Comparison of ENCODE assay signal across 8 cellular contexts in the genomic region with DNA sequence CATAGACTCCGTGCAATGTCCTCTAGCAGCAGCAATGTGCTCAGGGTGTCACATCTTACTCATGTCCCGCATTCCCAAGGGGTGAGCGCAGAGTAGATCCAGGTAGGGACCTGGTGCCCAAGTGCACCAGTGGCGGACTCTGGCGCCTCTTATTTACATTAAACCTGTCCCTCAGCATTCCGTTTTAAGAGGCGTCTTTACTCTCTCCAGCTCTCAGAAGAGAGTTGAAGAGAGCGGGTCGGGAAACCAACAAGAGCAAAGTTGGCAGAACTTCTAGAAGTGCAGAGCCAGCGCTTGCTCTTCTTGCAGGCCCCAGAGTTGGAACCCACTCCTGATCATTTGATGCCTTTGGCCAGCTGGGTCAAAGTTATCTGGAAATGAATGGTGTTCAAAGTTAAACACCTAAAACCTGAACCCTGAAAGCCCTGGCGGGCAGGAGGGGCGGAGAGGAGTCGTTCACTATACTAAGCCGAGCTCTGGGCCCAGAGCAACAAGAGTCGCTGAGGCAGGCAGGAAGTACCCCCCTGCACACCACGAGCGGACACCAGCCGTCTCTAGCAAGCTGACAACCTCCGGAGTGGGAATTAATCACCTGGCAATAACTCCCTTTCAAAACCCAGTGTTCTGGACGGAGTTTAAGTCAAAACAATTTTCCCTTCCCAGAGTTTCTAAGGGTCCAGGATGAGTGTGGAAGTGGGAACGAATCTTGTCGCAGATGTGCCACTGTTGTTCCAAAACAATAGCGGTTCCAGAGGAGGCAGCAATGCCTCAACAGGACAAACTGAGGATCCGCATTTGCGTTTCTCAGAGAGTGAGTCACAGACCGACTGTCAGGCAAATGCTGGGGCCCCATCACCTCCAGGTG.
A peak's percentile ranks its signal among the peaks of the same experiment; 100 is the strongest.
DNase-seq lines count a peak whose midpoint lies in the region; ATAC-seq and TF ChIP-seq lines count a peak whose summit lies in the region.

No MANE protein-coding gene starts in this region.

- H3K36me3 ChIP-seq in ES-I3 (ENCODE audit: insufficient read depth, low read length): no peaks in the 10 kb centered on the region
- H3K36me3 ChIP-seq in brain microvascular endothelial cell (replicated peaks): no peaks in the 10 kb centered on the region

- in situ Hi-C loops in brain microvascular endothelial cell (cut with HindIII; ENCODE audit: low pct_ligation_motif_present, low sequenced_read_pairs): loop anchor here (10.0 kb wide), 1 partner anchor 539 kb away; no protein-coding TSS in a partner anchor

- peaks cover 17 to 21% (median 20%) of the 10 kb centered on the region in 3 donors for H3K4me1 Mint-ChIP-seq in T-cell

- H3K36me3 Mint-ChIP-seq in T-cell: no peaks in the 10 kb centered on the region

- CTCF ChIA-PET in T-cell (lab: Charles Lee): no interaction called here

- peak overlapping the region; percentile 42 for H3K9ac ChIP-seq in ES-I3 (ENCODE audit: low read depth, low read length)

- no peaks in the 10 kb centered on the region for H3K9me3 ChIP-seq in ES-I3 (ENCODE audit: control insufficient read depth, insufficient read depth, low read length)

- peak overlapping the region in 1 of 2 donors; percentile 11 for H3K27ac Mint-ChIP-seq in T-cell

- peak overlapping the region in 2 of 3 donors; percentile 37 to 39 for H3K4me3 Mint-ChIP-seq in T-cell

- no peak overlapping the region for H3K4me3 ChIP-seq in fibroblast of pulmonary artery (replicated peaks; ENCODE audit: low read depth, low read length)
- no peak overlapping the region for H3K4me3 ChIP-seq in brain microvascular endothelial cell (ENCODE audit: low read depth, low read length)

- no peak overlapping the region for H3K27ac ChIP-seq in brain microvascular endothelial cell

- H3K9me3 Mint-ChIP-seq in T-cell: peaks cover 0 to 9% (median under 1%) of the 10 kb centered on the region in 3 donors

- ATAC-seq in T-cell (replicated peaks in 1 of 4) (no peak), GM18873 (IDR thresholded peaks at IDR 0.05; ENCODE audit: low FRiP score, unreplicated experiment) (no peak), HG02642 (IDR thresholded peaks at IDR 0.05; ENCODE audit: poor library complexity, unreplicated experiment) (no peak)

- H3K27me3 ChIP-seq in brain microvascular endothelial cell (replicated peaks): peaks cover 47% of the 10 kb centered on the region

- peaks cover 10% of the 10 kb centered on the region; the same call in 1 of the 2 replicates for H3K4me1 ChIP-seq in ES-I3 (ENCODE audit: insufficient read depth, low read length)

- POLR2A ChIA-PET in T-cell (lab: Charles Lee): no interaction called here

- TF ChIP-seq CTCF in fibroblast of pulmonary artery (IDR thresholded peaks at IDR 0.05; ENCODE audit: low read length, missing control alignments): no peak
- TF ChIP-seq CTCF in brain microvascular endothelial cell (IDR thresholded peaks at IDR 0.05; ENCODE audit: low read depth, low read length, missing control alignments): no peak
- no peak for TF ChIP-seq CTCF in GM20000 (IDR thresholded peaks at IDR 0.05; ENCODE audit: extremely low read depth, missing control alignments)

- DNase-seq in T-cell (no peak), fibroblast of pulmonary artery (ENCODE audit: low read depth) (peak; percentile 2), occipital lobe (lab: John Stamatoyannopoulos, UW) (peak; percentile 12), brain microvascular endothelial cell (no peak), GM20000 (ENCODE audit: low spot score) (no peak)

- H3K27me3 Mint-ChIP-seq in T-cell: peaks cover 17 to 18% of the 10 kb centered on the region in 2 donors

Comparison
In these comparisons a context has a peak if more than half of its experiments do, and no peak if none do; other contexts are left out.
1. DNase-seq: peak in fibroblast of pulmonary artery (single experiment) and occipital lobe (single experiment); none in T-cell (0 of 34), brain microvascular endothelial cell (single experiment) and GM20000 (single experiment).